Comparison of ENCODE assay signal across 1 cellular context in the genomic region with DNA sequence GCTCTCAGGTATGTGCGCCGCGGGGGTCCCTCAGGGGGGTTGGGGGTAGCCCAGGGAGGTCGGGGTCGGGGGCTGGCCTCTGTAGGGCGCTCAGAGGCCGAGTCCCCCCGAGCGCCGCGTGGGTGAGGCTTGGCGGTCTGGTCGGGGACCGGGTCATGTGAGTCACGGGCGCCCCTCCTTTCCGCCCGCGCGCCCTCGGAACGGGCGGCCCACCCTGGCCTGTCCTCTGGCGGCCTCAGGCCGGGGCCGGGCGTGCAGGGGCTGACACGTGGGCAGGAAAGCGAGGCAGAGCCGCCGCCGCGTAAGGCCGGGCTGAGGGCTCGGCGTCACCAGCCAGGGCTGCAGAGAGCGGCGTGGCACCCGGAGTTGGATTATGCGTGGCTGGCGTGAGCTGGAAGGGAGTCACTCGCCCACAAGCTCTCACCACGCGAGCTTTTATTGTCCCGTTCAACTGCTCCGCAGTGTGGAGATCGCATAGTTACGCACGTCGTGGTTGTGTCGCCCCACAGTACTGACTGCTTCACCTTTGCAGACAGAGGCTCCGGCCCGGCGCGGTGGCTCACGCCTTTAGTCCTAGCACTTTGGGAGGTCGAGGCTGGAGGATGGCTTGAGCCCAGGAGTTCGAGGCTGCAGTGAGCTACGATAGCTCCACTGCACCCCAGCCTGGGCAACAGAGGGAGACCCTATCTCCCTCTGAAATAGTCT.
TF ChIP-seq lines count a peak whose summit lies in the region.

No MANE protein-coding gene starts in this region.

TF ChIP-seq in HepG2, 621 proteins besides CTCF, POLR2A, EP300 and RAD21 (continued from another document and continues in another):
- TF ChIP-seq ZKSCAN8 (CRISPR knock-in tag; IDR thresholded peaks at IDR 0.05; ENCODE audit: borderline replicate concordance) (no peak), NFE2L1 (CRISPR knock-in tag; IDR thresholded peaks at IDR 0.05; ENCODE audit: borderline replicate concordance) (no peak), ZNF766 (CRISPR knock-in tag; IDR thresholded peaks at IDR 0.05; ENCODE audit: borderline replicate concordance) (0 out of 2 replicates have a peak, but pooled peaks have one; percentile 52), NAIF1 (CRISPR knock-in tag; IDR thresholded peaks at IDR 0.05; ENCODE audit: borderline replicate concordance) (no peak), NFE2L2 (IDR thresholded peaks at IDR 0.05; ENCODE audit: low read length) (no peak), HDAC6 (IDR thresholded peaks at IDR 0.05; ENCODE audit: low read depth, low read length) (no peak), PAF1 (CRISPR knock-in tag; IDR thresholded peaks at IDR 0.05) (no peak), ZNF776 (CRISPR knock-in tag; IDR thresholded peaks at IDR 0.05) (peak; percentile 53; the same call in 1 of the 2 replicates), NFATC3 (CRISPR knock-in tag; IDR thresholded peaks at IDR 0.05) (0 out of 2 replicates have a peak, but pooled peaks have one; percentile 15), NRL (CRISPR knock-in tag; IDR thresholded peaks at IDR 0.05; ENCODE audit: borderline replicate concordance) (peak; percentile 93; the same call in 1 of the 2 replicates), ZMYM4 (CRISPR knock-in tag; IDR thresholded peaks at IDR 0.05) (peak; percentile 48; the same call in 1 of the 2 replicates), JUNB (CRISPR knock-in tag; IDR thresholded peaks at IDR 0.05; ENCODE audit: borderline replicate concordance) (no peak), SNAI1 (CRISPR knock-in tag; IDR thresholded peaks at IDR 0.05; ENCODE audit: borderline replicate concordance) (no peak), ZNF790 (CRISPR knock-in tag; IDR thresholded peaks at IDR 0.05; ENCODE audit: borderline replicate concordance) (no peak), FOXJ3 (CRISPR knock-in tag; IDR thresholded peaks at IDR 0.05; ENCODE audit: borderline replicate concordance) (no peak), ZNF891 (CRISPR knock-in tag; IDR thresholded peaks at IDR 0.05) (peak; percentile 88; the same call in 1 of the 2 replicates), IKZF1 (IDR thresholded peaks at IDR 0.05) (no peak), MIXL1 (CRISPR knock-in tag; IDR thresholded peaks at IDR 0.05) (0 out of 2 replicates have a peak, but pooled peaks have one; percentile 41), SETDB1 (CRISPR knock-in tag; IDR thresholded peaks at IDR 0.05; ENCODE audit: borderline replicate concordance) (no peak), ZNF180 (CRISPR knock-in tag; IDR thresholded peaks at IDR 0.05; ENCODE audit: borderline replicate concordance, low read depth) (peak; percentile 76; the same call in 1 of the 2 replicates), EHMT2 (IDR thresholded peaks at IDR 0.05; ENCODE audit: borderline replicate concordance, low read depth, low read length) (no peak), BCL6 (CRISPR knock-in tag; IDR thresholded peaks at IDR 0.05) (peak; percentile 66), PHF8 (CRISPR knock-in tag; IDR thresholded peaks at IDR 0.05) (peak; percentile 86), ZNF124 (CRISPR knock-in tag; IDR thresholded peaks at IDR 0.05) (peak; percentile 73; the same call in 1 of the 2 replicates), ZNF121 (CRISPR knock-in tag; IDR thresholded peaks at IDR 0.05) (peak; percentile 81), ZMYM2 (CRISPR knock-in tag; IDR thresholded peaks at IDR 0.05) (peak; percentile 13; the same call in 1 of the 2 replicates), ZNF878 (CRISPR knock-in tag; IDR thresholded peaks at IDR 0.05) (no peak), MTF1 (CRISPR knock-in tag; IDR thresholded peaks at IDR 0.05) (no peak), ZNF713 (CRISPR knock-in tag; IDR thresholded peaks at IDR 0.05) (no peak), RXRB (CRISPR knock-in tag; IDR thresholded peaks at IDR 0.05; ENCODE audit: borderline replicate concordance) (peak; percentile 66), PHF5A (CRISPR knock-in tag; IDR thresholded peaks at IDR 0.05; ENCODE audit: low read depth, unreplicated experiment) (no peak), ZBTB21 (CRISPR knock-in tag; IDR thresholded peaks at IDR 0.05) (no peak), ZSCAN20 (CRISPR knock-in tag; IDR thresholded peaks at IDR 0.05; ENCODE audit: borderline replicate concordance) (peak; percentile 58; the same call in 1 of the 2 replicates), ZNF230 (CRISPR knock-in tag; IDR thresholded peaks at IDR 0.05) (no peak), U2AF2 (IDR thresholded peaks at IDR 0.05; ENCODE audit: low read depth, low read length) (no peak), IKZF4 (CRISPR knock-in tag; IDR thresholded peaks at IDR 0.05; ENCODE audit: borderline replicate concordance, low read depth, not compliant biosample characterization) (peak; percentile 82), ZNF547 (CRISPR knock-in tag; IDR thresholded peaks at IDR 0.05) (peak; percentile 78), KAT2B (IDR thresholded peaks at IDR 0.05; ENCODE audit: borderline replicate concordance, low read depth, low read length) (no peak), ZNF788 (CRISPR knock-in tag; IDR thresholded peaks at IDR 0.05; ENCODE audit: borderline replicate concordance) (peak; percentile 89; the same call in 1 of the 2 replicates), ASH2L (IDR thresholded peaks at IDR 0.05; ENCODE audit: insufficient read length, low read depth, low read length) (peak; percentile 73)
- TF ChIP-seq, protein P1, sequence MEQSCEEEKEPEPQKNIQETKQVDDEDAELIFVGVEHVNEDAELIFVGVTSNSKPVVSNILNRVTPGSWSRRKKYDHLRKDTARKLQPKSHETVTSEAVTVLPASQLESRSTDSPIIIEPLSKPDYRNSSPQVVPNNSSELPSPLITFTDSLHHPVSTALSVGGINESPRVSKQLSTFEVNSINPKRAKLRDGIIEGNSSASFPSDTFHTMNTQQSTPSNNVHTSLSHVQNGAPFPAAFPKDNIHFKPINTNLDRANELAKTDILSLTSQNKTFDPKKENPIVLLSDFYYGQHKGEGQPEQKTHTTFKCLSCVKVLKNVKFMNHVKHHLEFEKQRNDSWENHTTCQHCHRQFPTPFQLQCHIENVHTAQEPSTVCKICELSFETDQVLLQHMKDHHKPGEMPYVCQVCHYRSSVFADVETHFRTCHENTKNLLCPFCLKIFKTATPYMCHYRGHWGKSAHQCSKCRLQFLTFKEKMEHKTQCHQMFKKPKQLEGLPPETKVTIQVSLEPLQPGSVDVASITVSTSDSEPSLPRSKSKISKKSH (CRISPR knock-in tag; IDR thresholded peaks at IDR 0.05; ENCODE audit: borderline replicate concordance) = peak; percentile 72
- TF ChIP-seq, protein P2, sequence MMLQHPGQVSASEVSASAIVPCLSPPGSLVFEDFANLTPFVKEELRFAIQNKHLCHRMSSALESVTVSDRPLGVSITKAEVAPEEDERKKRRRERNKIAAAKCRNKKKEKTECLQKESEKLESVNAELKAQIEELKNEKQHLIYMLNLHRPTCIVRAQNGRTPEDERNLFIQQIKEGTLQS (CRISPR knock-in tag; IDR thresholded peaks at IDR 0.05) = peak; percentile 57; the same call in 1 of the 2 replicates
- TF ChIP-seq, protein P3, sequence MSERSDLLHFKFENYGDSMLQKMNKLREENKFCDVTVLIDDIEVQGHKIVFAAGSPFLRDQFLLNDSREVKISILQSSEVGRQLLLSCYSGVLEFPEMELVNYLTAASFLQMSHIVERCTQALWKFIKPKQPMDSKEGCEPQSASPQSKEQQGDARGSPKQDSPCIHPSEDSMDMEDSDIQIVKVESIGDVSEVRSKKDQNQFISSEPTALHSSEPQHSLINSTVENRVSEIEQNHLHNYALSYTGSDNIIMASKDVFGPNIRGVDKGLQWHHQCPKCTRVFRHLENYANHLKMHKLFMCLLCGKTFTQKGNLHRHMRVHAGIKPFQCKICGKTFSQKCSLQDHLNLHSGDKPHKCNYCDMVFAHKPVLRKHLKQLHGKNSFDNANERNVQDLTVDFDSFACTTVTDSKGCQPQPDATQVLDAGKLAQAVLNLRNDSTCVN (CRISPR knock-in tag; IDR thresholded peaks at IDR 0.05; ENCODE audit: borderline replicate concordance) = peak; percentile 80; the same call in 1 of the 2 replicates
- TF ChIP-seq, protein P4, sequence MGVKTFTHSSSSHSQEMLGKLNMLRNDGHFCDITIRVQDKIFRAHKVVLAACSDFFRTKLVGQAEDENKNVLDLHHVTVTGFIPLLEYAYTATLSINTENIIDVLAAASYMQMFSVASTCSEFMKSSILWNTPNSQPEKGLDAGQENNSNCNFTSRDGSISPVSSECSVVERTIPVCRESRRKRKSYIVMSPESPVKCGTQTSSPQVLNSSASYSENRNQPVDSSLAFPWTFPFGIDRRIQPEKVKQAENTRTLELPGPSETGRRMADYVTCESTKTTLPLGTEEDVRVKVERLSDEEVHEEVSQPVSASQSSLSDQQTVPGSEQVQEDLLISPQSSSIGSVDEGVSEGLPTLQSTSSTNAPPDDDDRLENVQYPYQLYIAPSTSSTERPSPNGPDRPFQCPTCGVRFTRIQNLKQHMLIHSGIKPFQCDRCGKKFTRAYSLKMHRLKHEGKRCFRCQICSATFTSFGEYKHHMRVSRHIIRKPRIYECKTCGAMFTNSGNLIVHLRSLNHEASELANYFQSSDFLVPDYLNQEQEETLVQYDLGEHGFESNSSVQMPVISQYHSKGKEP (CRISPR knock-in tag; IDR thresholded peaks at IDR 0.05) = no peak
- TF ChIP-seq, protein P5, sequence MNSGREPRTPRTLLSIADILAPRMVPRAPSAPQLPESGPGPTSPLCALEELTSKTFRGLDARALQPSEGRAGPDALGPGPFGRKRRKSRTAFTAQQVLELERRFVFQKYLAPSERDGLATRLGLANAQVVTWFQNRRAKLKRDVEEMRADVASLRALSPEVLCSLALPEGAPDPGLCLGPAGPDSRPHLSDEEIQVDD (CRISPR knock-in tag; IDR thresholded peaks at IDR 0.05; ENCODE audit: borderline replicate concordance) = peak; percentile 51; the same call in 1 of the 2 replicates
- TF ChIP-seq, protein P6, sequence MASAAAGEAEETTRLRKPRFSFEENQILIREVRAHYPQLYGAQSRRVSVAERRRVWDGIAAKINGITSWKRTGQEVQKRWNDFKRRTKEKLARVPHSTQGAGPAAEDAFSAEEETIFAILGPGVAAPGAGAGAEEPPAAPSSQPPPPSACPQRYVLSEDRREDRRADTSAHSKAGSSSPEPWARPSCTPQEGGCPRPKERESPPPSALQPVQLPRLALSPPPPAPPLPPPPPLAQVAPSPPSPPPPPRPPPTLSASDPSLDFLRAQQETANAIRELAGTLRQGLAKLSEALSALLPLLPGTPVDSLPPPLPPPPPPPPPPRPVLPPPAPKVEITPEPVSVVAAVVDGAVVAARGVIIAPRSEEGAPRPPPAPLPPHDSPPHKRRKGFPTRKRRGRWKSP (CRISPR knock-in tag; IDR thresholded peaks at IDR 0.05) = peak; percentile 35; the same call in 1 of the 2 replicates
- TF ChIP-seq, protein P7, sequence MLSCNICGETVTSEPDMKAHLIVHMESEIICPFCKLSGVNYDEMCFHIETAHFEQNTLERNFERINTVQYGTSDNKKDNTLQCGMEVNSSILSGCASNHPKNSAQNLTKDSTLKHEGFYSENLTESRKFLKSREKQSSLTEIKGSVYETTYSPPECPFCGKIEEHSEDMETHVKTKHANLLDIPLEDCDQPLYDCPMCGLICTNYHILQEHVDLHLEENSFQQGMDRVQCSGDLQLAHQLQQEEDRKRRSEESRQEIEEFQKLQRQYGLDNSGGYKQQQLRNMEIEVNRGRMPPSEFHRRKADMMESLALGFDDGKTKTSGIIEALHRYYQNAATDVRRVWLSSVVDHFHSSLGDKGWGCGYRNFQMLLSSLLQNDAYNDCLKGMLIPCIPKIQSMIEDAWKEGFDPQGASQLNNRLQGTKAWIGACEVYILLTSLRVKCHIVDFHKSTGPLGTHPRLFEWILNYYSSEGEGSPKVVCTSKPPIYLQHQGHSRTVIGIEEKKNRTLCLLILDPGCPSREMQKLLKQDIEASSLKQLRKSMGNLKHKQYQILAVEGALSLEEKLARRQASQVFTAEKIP (CRISPR knock-in tag; IDR thresholded peaks at IDR 0.05; ENCODE audit: borderline replicate concordance) = no peak
- TF ChIP-seq, protein P8, sequence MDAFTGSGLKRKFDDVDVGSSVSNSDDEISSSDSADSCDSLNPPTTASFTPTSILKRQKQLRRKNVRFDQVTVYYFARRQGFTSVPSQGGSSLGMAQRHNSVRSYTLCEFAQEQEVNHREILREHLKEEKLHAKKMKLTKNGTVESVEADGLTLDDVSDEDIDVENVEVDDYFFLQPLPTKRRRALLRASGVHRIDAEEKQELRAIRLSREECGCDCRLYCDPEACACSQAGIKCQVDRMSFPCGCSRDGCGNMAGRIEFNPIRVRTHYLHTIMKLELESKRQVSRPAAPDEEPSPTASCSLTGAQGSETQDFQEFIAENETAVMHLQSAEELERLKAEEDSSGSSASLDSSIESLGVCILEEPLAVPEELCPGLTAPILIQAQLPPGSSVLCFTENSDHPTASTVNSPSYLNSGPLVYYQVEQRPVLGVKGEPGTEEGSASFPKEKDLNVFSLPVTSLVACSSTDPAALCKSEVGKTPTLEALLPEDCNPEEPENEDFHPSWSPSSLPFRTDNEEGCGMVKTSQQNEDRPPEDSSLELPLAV (CRISPR knock-in tag; conservative IDR thresholded peaks at IDR 0.05; ENCODE audit: low read depth) = no peak
- TF ChIP-seq, protein P9, sequence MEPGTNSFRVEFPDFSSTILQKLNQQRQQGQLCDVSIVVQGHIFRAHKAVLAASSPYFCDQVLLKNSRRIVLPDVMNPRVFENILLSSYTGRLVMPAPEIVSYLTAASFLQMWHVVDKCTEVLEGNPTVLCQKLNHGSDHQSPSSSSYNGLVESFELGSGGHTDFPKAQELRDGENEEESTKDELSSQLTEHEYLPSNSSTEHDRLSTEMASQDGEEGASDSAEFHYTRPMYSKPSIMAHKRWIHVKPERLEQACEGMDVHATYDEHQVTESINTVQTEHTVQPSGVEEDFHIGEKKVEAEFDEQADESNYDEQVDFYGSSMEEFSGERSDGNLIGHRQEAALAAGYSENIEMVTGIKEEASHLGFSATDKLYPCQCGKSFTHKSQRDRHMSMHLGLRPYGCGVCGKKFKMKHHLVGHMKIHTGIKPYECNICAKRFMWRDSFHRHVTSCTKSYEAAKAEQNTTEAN (CRISPR knock-in tag; conservative IDR thresholded peaks at IDR 0.05) = peak; percentile 69; the same call in 1 of the 2 replicates
- TF ChIP-seq, protein P10, sequence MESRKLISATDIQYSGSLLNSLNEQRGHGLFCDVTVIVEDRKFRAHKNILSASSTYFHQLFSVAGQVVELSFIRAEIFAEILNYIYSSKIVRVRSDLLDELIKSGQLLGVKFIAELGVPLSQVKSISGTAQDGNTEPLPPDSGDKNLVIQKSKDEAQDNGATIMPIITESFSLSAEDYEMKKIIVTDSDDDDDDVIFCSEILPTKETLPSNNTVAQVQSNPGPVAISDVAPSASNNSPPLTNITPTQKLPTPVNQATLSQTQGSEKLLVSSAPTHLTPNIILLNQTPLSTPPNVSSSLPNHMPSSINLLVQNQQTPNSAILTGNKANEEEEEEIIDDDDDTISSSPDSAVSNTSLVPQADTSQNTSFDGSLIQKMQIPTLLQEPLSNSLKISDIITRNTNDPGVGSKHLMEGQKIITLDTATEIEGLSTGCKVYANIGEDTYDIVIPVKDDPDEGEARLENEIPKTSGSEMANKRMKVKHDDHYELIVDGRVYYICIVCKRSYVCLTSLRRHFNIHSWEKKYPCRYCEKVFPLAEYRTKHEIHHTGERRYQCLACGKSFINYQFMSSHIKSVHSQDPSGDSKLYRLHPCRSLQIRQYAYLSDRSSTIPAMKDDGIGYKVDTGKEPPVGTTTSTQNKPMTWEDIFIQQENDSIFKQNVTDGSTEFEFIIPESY (CRISPR knock-in tag; IDR thresholded peaks at IDR 0.05) = no peak; the same call in 1 of the 2 replicates
